8 cellular contexts compared by ENCODE assay signal in genomic region chr4:1721666-1722550, GRCh38. TPM values are rescaled to one million over a fixed set of nuclear protein-coding genes. Genes with fewer than 3 reads are reported as not detected.
DNase-seq lines count a peak whose midpoint lies in the region; ATAC-seq and TF ChIP-seq lines count a peak whose summit lies in the region.

No MANE protein-coding gene starts in this region.

- H3K4me3 ChIP-seq in NT2/D1 (ENCODE audit: insufficient read length, low read depth) (peak overlapping the region; percentile 80), epithelial cell of esophagus (ENCODE audit: low read length) (peak overlapping the region; percentile 58), trophoblast cell (ENCODE audit: low read depth, low read length) (peak overlapping the region; percentile 86)

- ATAC-seq in activated CD4-positive, alpha-beta T cell treated with anti-CD3 and anti-CD28 coated beads for 36 hours, result peak; percentile 1
- ATAC-seq in HG03342 (IDR thresholded peaks at IDR 0.05; ENCODE audit: unreplicated experiment), result no peak

- H3K36me3 Mint-ChIP-seq in activated CD4-positive, alpha-beta T cell treated with anti-CD3 and anti-CD28 coated beads for 36 hours (ENCODE audit: low read depth), result peaks cover 47% of the 10 kb centered on the region

- H4K12ac ChIP-seq in trophoblast cell (ENCODE audit: low read depth, low read length), result no peak overlapping the region

- WGBS in trophoblast cell (ENCODE audit: extremely low coverage, insufficient coverage, insufficient read length), result no CpG with 5 or more reads among the region's 61 CpGs

- POLR2A ChIA-PET in activated CD4-positive, alpha-beta T cell treated with anti-CD3 and anti-CD28 coated beads for 36 hours (lab: Charles Lee), result interaction anchor here (0.6 to 5.1 kb wide), 4 partner anchors 11 to 117 kb away, joined by 3 to 89 read pairs (median 10); partner anchors contain the start of gene SLBP

- H2BK12ac ChIP-seq in trophoblast cell (ENCODE audit: low read length), result no peak overlapping the region

- H3K18ac ChIP-seq in trophoblast cell (ENCODE audit: low read length), result no peak overlapping the region

- H3K23ac ChIP-seq in trophoblast cell (ENCODE audit: low read length), result no peak overlapping the region

- no peaks in the 10 kb centered on the region for H3K27me3 Mint-ChIP-seq in activated CD4-positive, alpha-beta T cell treated with anti-CD3 and anti-CD28 coated beads for 36 hours

- peaks cover 56% of the 10 kb centered on the region for H3K4me1 Mint-ChIP-seq in activated CD4-positive, alpha-beta T cell treated with anti-CD3 and anti-CD28 coated beads for 36 hours

- H3K9me3 Mint-ChIP-seq in activated CD4-positive, alpha-beta T cell treated with anti-CD3 and anti-CD28 coated beads for 36 hours (ENCODE audit: low read depth), result no peaks in the 10 kb centered on the region

- H3K14ac ChIP-seq in trophoblast cell (ENCODE audit: low read length), result peak overlapping the region; percentile 32

- H4K8ac ChIP-seq in trophoblast cell (ENCODE audit: low read depth, low read length), result peak overlapping the region; percentile 19

- peak overlapping the region; percentile 99 for H3K27ac Mint-ChIP-seq in activated CD4-positive, alpha-beta T cell treated with anti-CD3 and anti-CD28 coated beads for 36 hours

- H3K79me1 ChIP-seq in trophoblast cell (ENCODE audit: low read length), result peaks cover 6% of the 10 kb centered on the region

- H2AFZ ChIP-seq in trophoblast cell (ENCODE audit: insufficient read depth, low read length, poor library complexity), result peak overlapping the region; percentile 24

- no peak overlapping the region for H2AK5ac ChIP-seq in trophoblast cell (ENCODE audit: low read length)

- H3K9me3 ChIP-seq in NT2/D1 (ENCODE audit: insufficient read depth, low read length) (no peaks in the 10 kb centered on the region), trophoblast cell (ENCODE audit: insufficient read depth, low read depth, low read length) (no peaks in the 10 kb centered on the region)

- H4K91ac ChIP-seq in trophoblast cell (ENCODE audit: low read depth, low read length), result peak overlapping the region; percentile 48

- H3K36me3 ChIP-seq in NT2/D1 (ENCODE audit: insufficient read depth, insufficient read length, low read length), result peaks cover 67% of the 10 kb centered on the region
- peaks cover 43 to 46% of the 10 kb centered on the region in 2 experiments for H3K36me3 ChIP-seq in trophoblast cell (ENCODE audit: control insufficient read depth in 1 of 2, insufficient read depth in 2 of 2, low read length in 2 of 2)

- H3K79me2 ChIP-seq in trophoblast cell (ENCODE audit: control insufficient read depth, insufficient read depth, low read length, poor library complexity), result peaks cover 19% of the 10 kb centered on the region

- no peak for TF ChIP-seq CTCF in epithelial cell of esophagus (IDR thresholded peaks at IDR 0.05; ENCODE audit: insufficient read depth, low read depth, low read length, missing control alignments)

- no peaks in the 10 kb centered on the region for H3K27me3 ChIP-seq in NT2/D1 (ENCODE audit: insufficient read depth, insufficient read length)
- H3K27me3 ChIP-seq in trophoblast cell (ENCODE audit: insufficient read depth, low read length), result no peaks in the 10 kb centered on the region

- H3K4me2 ChIP-seq in trophoblast cell (ENCODE audit: low read length), result peak overlapping the region; percentile 65

- H3K4me3 Mint-ChIP-seq in activated CD4-positive, alpha-beta T cell treated with anti-CD3 and anti-CD28 coated beads for 36 hours, result peak overlapping the region; percentile 96

- CTCF ChIA-PET in activated CD4-positive, alpha-beta T cell treated with anti-CD3 and anti-CD28 coated beads for 36 hours (lab: Charles Lee), result interaction anchor here (0.8 to 13.1 kb wide), 6 partner anchors 8 to 29 kb away, joined by 3 to 196 read pairs (median 10); partner anchors contain the start of gene SLBP

- peak overlapping the region; percentile 59 for H3K4ac ChIP-seq in trophoblast cell (ENCODE audit: low read depth, low read length)

- peak; percentile 41 for DNase-seq in activated CD4-positive, alpha-beta T cell treated with anti-CD3 and anti-CD28 coated beads for 36 hours
- DNase-seq in activated CD4-positive, alpha-beta T cell treated with anti-CD3 and anti-CD28 coated beads, Interleukin-2, amount 50 U/mL, for 4 hours, result no peak
- DNase-seq in NT2/D1 (ENCODE audit: low read depth, low spot score) (no peak), epithelial cell of esophagus (ENCODE audit: low read depth) (no peak), trophoblast cell (no peak), NCI-H1092 treated with DMSO at 0.1 percent for 48 hours (lab: John Stamatoyannopoulos, UW) (no peak), cerebellar cortex (ENCODE audit: low spot score) (no peak)

- peaks cover 20% of the 10 kb centered on the region for H3K4me1 ChIP-seq in NT2/D1 (ENCODE audit: insufficient read depth, insufficient read length)
- H3K4me1 ChIP-seq in trophoblast cell (ENCODE audit: control insufficient read depth in 1 of 2, insufficient read depth in 2 of 2, low read length in 2 of 2), result peaks cover 14 to 18% of the 10 kb centered on the region in 2 experiments

- no peak overlapping the region for H3K27ac ChIP-seq in trophoblast cell (ENCODE audit: low read depth, low read length)

- peak overlapping the region; percentile 18 for H2BK120ac ChIP-seq in trophoblast cell (ENCODE audit: insufficient read depth, low read length, poor library complexity)

- intact Hi-C loops in activated CD4-positive, alpha-beta T cell treated with anti-CD3 and anti-CD28 coated beads for 36 hours (cut with DNase I, micrococcal nuclease), result loop anchor here (1.0 to 5.0 kb wide), 11 partner anchors 10 to 1240 kb away; partner anchors contain the start of genes SLBP (in 2 of the 2), FAM53A (in 1 of the 2), GRK4 (in 1 of the 2) and HAUS3 (in 1 of the 2)

- H2BK5ac ChIP-seq in trophoblast cell (ENCODE audit: low read depth, low read length, poor library complexity), result peak overlapping the region; percentile 3

- H3K9ac ChIP-seq in NT2/D1 (ENCODE audit: insufficient read length, low read depth), result peak overlapping the region; percentile 94
- H3K9ac ChIP-seq in trophoblast cell (ENCODE audit: low read length), result peak overlapping the region; percentile 13

RNA-seq across cellular contexts. Expression of gene TACC3, which starts 0.6 kb away (rescaled TPM):
- 100 to 1,000 TPM; 197 to 206 TPM for total RNA-seq in activated CD4-positive, alpha-beta T cell treated with anti-CD3 and anti-CD28 coated beads for 36 hours
- 50.0 and 54.9 TPM in 2 replicates for polyA plus RNA-seq in trophoblast cell (2013)

RNA-seq across cellular contexts. Expression of gene TMEM129, which starts 0.8 kb away (rescaled TPM):
- total RNA-seq in activated CD4-positive, alpha-beta T cell treated with anti-CD3 and anti-CD28 coated beads for 36 hours, result 10 to 100 TPM; 13.7 to 14.6 TPM
- 9.4 TPM in 2 replicates for polyA plus RNA-seq in trophoblast cell (2013)

RNA-seq across cellular contexts. Expression of gene SLBP, which starts 9.8 kb away (rescaled TPM):
- 100 to 1,000 TPM; 113 to 134 TPM for total RNA-seq in activated CD4-positive, alpha-beta T cell treated with anti-CD3 and anti-CD28 coated beads for 36 hours
- polyA plus RNA-seq in trophoblast cell (2013), result 33.4 and 33.6 TPM in 2 replicates

RNA-seq across cellular contexts. Expression of gene FAM53A, which starts 37.8 kb away (rescaled TPM):
- 1 to 10 TPM; 2.0 to 2.5 TPM for total RNA-seq in activated CD4-positive, alpha-beta T cell treated with anti-CD3 and anti-CD28 coated beads for 36 hours
- 0.29 and 0.31 TPM in 2 replicates for polyA plus RNA-seq in trophoblast cell (2013)
